In genomic region chr9:131238402-131239021, GRCh38 we compare ENCODE assay signal across 8 cellular contexts. TPM values are rescaled to one million over a fixed set of nuclear protein-coding genes. Genes with fewer than 3 reads are reported as not detected.
DNase-seq lines count a peak whose midpoint lies in the region; ATAC-seq and TF ChIP-seq lines count a peak whose summit lies in the region.

No MANE protein-coding gene starts in this region.

- H3K4me3 ChIP-seq in hepatocyte: no peak overlapping the region

- no peaks in the 10 kb centered on the region for H3K36me3 ChIP-seq in hepatocyte (replicated peaks; ENCODE audit: insufficient read depth, low read depth)

- peak overlapping the region; percentile 60 for H3K4me2 ChIP-seq in hepatocyte

- no peak overlapping the region for H2AFZ ChIP-seq in hepatocyte

- H3K4me3 Mint-ChIP-seq in activated CD4-positive, alpha-beta memory T cell treated with anti-CD3 and anti-CD28 coated beads for 36 hours: peak overlapping the region; percentile 59
- peak overlapping the region; percentile 83 for H3K4me3 Mint-ChIP-seq in stimulated activated memory B cell treated with anti-CD40 and anti-IgM and Interleukin-4, amounts not matched to agents 10 μg/mL and 1 μg/mL and 100 μg/mL, for 72 hours

- intact Hi-C loops in activated CD4-positive, alpha-beta memory T cell treated with anti-CD3 and anti-CD28 coated beads for 36 hours (cut with micrococcal nuclease): loop anchor here (1.0 to 5.0 kb wide), 5 partner anchors 14 to 99 kb away; no protein-coding TSS in a partner anchor

- peaks cover 44% of the 10 kb centered on the region for H3K4me1 Mint-ChIP-seq in activated CD4-positive, alpha-beta memory T cell treated with anti-CD3 and anti-CD28 coated beads for 36 hours (ENCODE audit: low read depth)
- peaks cover 15% of the 10 kb centered on the region for H3K4me1 Mint-ChIP-seq in stimulated activated memory B cell treated with anti-CD40 and anti-IgM and Interleukin-4, amounts not matched to agents 10 μg/mL and 1 μg/mL and 100 μg/mL, for 72 hours

- no peaks in the 10 kb centered on the region for H3K79me2 ChIP-seq in hepatocyte

- no peak for DNase-seq in activated CD4-positive, alpha-beta memory T cell treated with anti-CD3 and anti-CD28 coated beads for 36 hours
- DNase-seq in hepatocyte (ENCODE audit: low spot score) (no peak), NOMO-1 treated with DMSO at 0.1 percent for 48 hours (lab: John Stamatoyannopoulos, UW; ENCODE audit: unreplicated experiment) (no peak), hippocampal formation (lab: John Stamatoyannopoulos, UW) (no peak)

- peak overlapping the region; percentile 94 for H3K27ac Mint-ChIP-seq in activated CD4-positive, alpha-beta memory T cell treated with anti-CD3 and anti-CD28 coated beads for 36 hours
- peak overlapping the region; percentile 93 for H3K27ac Mint-ChIP-seq in stimulated activated memory B cell treated with anti-CD40 and anti-IgM and Interleukin-4, amounts not matched to agents 10 μg/mL and 1 μg/mL and 100 μg/mL, for 72 hours

- H3K27me3 ChIP-seq in hepatocyte: no peaks in the 10 kb centered on the region

- peaks cover 3% of the 10 kb centered on the region for H3K9me3 Mint-ChIP-seq in activated CD4-positive, alpha-beta memory T cell treated with anti-CD3 and anti-CD28 coated beads for 36 hours
- H3K9me3 Mint-ChIP-seq in stimulated activated memory B cell treated with anti-CD40 and anti-IgM and Interleukin-4, amounts not matched to agents 10 μg/mL and 1 μg/mL and 100 μg/mL, for 72 hours: peaks cover 4% of the 10 kb centered on the region

- no peaks in the 10 kb centered on the region for H4K20me1 ChIP-seq in hepatocyte (ENCODE audit: insufficient read depth, poor library complexity, severe bottlenecking)

- CTCF ChIA-PET in activated CD4-positive, alpha-beta memory T cell treated with anti-CD3 and anti-CD28 coated beads for 36 hours (lab: Charles Lee): interaction anchor here (1.0 to 1.2 kb wide), 3 partner anchors 17 to 135 kb away, joined by 3 to 4 read pairs (median 3); partner anchors contain the start of gene FAM78A

- peak overlapping the region; percentile 42 for H3K27ac ChIP-seq in hepatocyte

- H3K9me2 ChIP-seq in hepatocyte (replicated peaks; ENCODE audit: insufficient read depth): no peaks in the 10 kb centered on the region

- H3K36me3 Mint-ChIP-seq in activated CD4-positive, alpha-beta memory T cell treated with anti-CD3 and anti-CD28 coated beads for 36 hours: peaks cover 16% of the 10 kb centered on the region
- H3K36me3 Mint-ChIP-seq in stimulated activated memory B cell treated with anti-CD40 and anti-IgM and Interleukin-4, amounts not matched to agents 10 μg/mL and 1 μg/mL and 100 μg/mL, for 72 hours: peaks cover 19% of the 10 kb centered on the region

- H3K9me3 ChIP-seq in hepatocyte (ENCODE audit: low read depth): no peaks in the 10 kb centered on the region

- no peak for TF ChIP-seq CTCF in hepatocyte (IDR thresholded peaks at IDR 0.05; ENCODE audit: poor library complexity)

- WGBS in hepatocyte (ENCODE audit: low lambda C conversion rate, missing lambda C conversion rate): 58% methylated on average over 23 of the region's 23 CpGs

- POLR2A ChIA-PET in activated CD4-positive, alpha-beta memory T cell treated with anti-CD3 and anti-CD28 coated beads for 36 hours (lab: Charles Lee): interaction anchor here (1.4 to 2.5 kb wide), 4 partner anchors 14 to 98 kb away, joined by 3 to 14 read pairs (median 9); no protein-coding TSS in a partner anchor

- ATAC-seq in GM18519 (IDR thresholded peaks at IDR 0.05; ENCODE audit: low FRiP score, unreplicated experiment) (peak; percentile 12), HG02885 (IDR thresholded peaks at IDR 0.05; ENCODE audit: poor library complexity, unreplicated experiment) (peak; percentile 13), HG03378 (IDR thresholded peaks at IDR 0.05; ENCODE audit: unreplicated experiment) (no peak)
- peak; percentile 40 for ATAC-seq in stimulated activated memory B cell treated with anti-CD40 and anti-IgM and Interleukin-4, amounts not matched to agents 10 μg/mL and 1 μg/mL and 100 μg/mL, for 72 hours

- H3K4me1 ChIP-seq in hepatocyte (ENCODE audit: insufficient read depth): peaks cover 12% of the 10 kb centered on the region

- no peaks in the 10 kb centered on the region for H3K27me3 Mint-ChIP-seq in activated CD4-positive, alpha-beta memory T cell treated with anti-CD3 and anti-CD28 coated beads for 36 hours
- H3K27me3 Mint-ChIP-seq in stimulated activated memory B cell treated with anti-CD40 and anti-IgM and Interleukin-4, amounts not matched to agents 10 μg/mL and 1 μg/mL and 100 μg/mL, for 72 hours: no peaks in the 10 kb centered on the region

RNA-seq across cellular contexts. Expression of gene FAM78A, which starts 37.8 kb away (rescaled TPM):
- 10 to 100 TPM; 34.0 to 36.2 TPM for total RNA-seq in activated CD4-positive, alpha-beta memory T cell treated with anti-CD3 and anti-CD28 coated beads for 36 hours
- 0.27 and 0.52 TPM in 2 replicates for total RNA-seq in hepatocyte
- polyA plus RNA-seq in hepatocyte: 0.61 TPM in 1 of 2 replicates, not detected in the other

RNA-seq across cellular contexts. Expression of gene PLPP7, which starts 51.0 kb away (rescaled TPM):
- not detected for total RNA-seq in activated CD4-positive, alpha-beta memory T cell treated with anti-CD3 and anti-CD28 coated beads for 36 hours
- 0.20 TPM in 1 of 2 replicates, not detected in the other for total RNA-seq in hepatocyte
- 0.46 and 0.92 TPM in 2 replicates for polyA plus RNA-seq in hepatocyte

Comparison
In these comparisons a context has a peak if more than half of its experiments do, and no peak if none do; other contexts are left out.
1. RNA of gene FAM78A, which starts 37.8 kb away (total RNA-seq): 34.0 to 36.2 TPM in activated CD4-positive, alpha-beta memory T cell treated with anti-CD3 and anti-CD28 coated beads for 36 hours; 0.27 to 0.52 TPM in hepatocyte; every median in the first group is over 10 times any median in the second.